In genomic region chr6:137097057-137097456, GRCh38 we compare ENCODE assay signal across 16 cellular contexts.
DNase-seq lines count a peak whose midpoint lies in the region; ATAC-seq and TF ChIP-seq lines count a peak whose summit lies in the region.
"Had no signal": no experiment of that assay in that cellular context is flagged by ENCODE, and none has a peak within 500 bp of the region (broad histone marks: within the 10 kb centered on the region; RNA-seq: fewer than 3 reads in every experiment).

No MANE protein-coding gene starts in this region.

- DNase-seq in GM10266 (ENCODE audit: extremely low spot score) (peak; percentile 14), adipocyte (ENCODE audit: low read depth) (peak; percentile 41), epidermal melanocyte (ENCODE audit: insufficient read length, low spot score) (no peak)
- DNase-seq in activated naive CD4-positive, alpha-beta T cell treated with anti-CD3 and anti-CD28 coated beads, Interleukin-2, amount 10 ng/mL, durations not matched to agents 7 days and 5 days = no peak
- DNase-seq: activated naive CD4-positive, alpha-beta T cell treated with anti-CD3 and anti-CD28 coated beads, Interleukin-2, amount 50 U/mL, for 16 hours; Calu3; caudate nucleus; naive thymus-derived CD8-positive, alpha-beta T cell; NCI-H2227 treated with DMSO at 0.1 percent for 48 hours; stimulated activated CD4-positive, alpha-beta T cell treated with anti-CD3 and anti-CD28 coated beads, Interleukin-2, amount 100 ng/mL, for 24 hours had no signal

- H3K36me3 ChIP-seq in adipocyte (ENCODE audit: control insufficient read depth, insufficient read depth, low read length, severe bottlenecking) = no peaks in the 10 kb centered on the region

- ATAC-seq in GM19395 (IDR thresholded peaks at IDR 0.05; ENCODE audit: unreplicated experiment) (peak; percentile 29), HG03039 (IDR thresholded peaks at IDR 0.05; ENCODE audit: unreplicated experiment) (peak; percentile 32), HG02885 (IDR thresholded peaks at IDR 0.05; ENCODE audit: poor library complexity, unreplicated experiment) (no peak), HG02884 (IDR thresholded peaks at IDR 0.05; ENCODE audit: unreplicated experiment) (no peak)
- ATAC-seq: naive thymus-derived CD8-positive, alpha-beta T cell; SK-N-SH treated with all-trans-retinoic acid at 6 μM for 48 hours had no signal

- H3K27me3 Mint-ChIP-seq in activated naive CD4-positive, alpha-beta T cell treated with anti-CD3 and anti-CD28 coated beads, Interleukin-2, amount 10 ng/mL, durations not matched to agents 7 days and 5 days = peaks cover 4% of the 10 kb centered on the region
- H3K27me3 Mint-ChIP-seq: type B pancreatic cell had no signal

- H3K4me3 ChIP-seq in adipocyte (ENCODE audit: low read length) = no peak overlapping the region

- CTCF ChIA-PET in activated naive CD4-positive, alpha-beta T cell treated with anti-CD3 and anti-CD28 coated beads, Interleukin-2, amount 10 ng/mL, durations not matched to agents 7 days and 5 days (lab: Charles Lee) = interaction anchor here (0.7 to 2.7 kb wide), 6 partner anchors 68 to 319 kb away, joined by 3 to 11 read pairs (median 4); no protein-coding TSS in a partner anchor

- H3K4me1 ChIP-seq in adipocyte (ENCODE audit: control insufficient read depth, insufficient read depth, low read length) = peaks cover 10% of the 10 kb centered on the region

- no peaks in the 10 kb centered on the region for H3K36me3 Mint-ChIP-seq in activated naive CD4-positive, alpha-beta T cell treated with anti-CD3 and anti-CD28 coated beads, Interleukin-2, amount 10 ng/mL, durations not matched to agents 7 days and 5 days
- H3K36me3 Mint-ChIP-seq: naive thymus-derived CD8-positive, alpha-beta T cell; type B pancreatic cell had no signal

- H3K27me3 ChIP-seq in adipocyte (replicated peaks; ENCODE audit: control insufficient read depth, insufficient read depth, low read length) = no peaks in the 10 kb centered on the region

- H3K27ac Mint-ChIP-seq in activated naive CD4-positive, alpha-beta T cell treated with anti-CD3 and anti-CD28 coated beads, Interleukin-2, amount 10 ng/mL, durations not matched to agents 7 days and 5 days = no peak overlapping the region
- H3K27ac Mint-ChIP-seq: type B pancreatic cell had no signal

- no peak for TF ChIP-seq CTCF in GM10266 (IDR thresholded peaks at IDR 0.05; ENCODE audit: control insufficient read depth, insufficient read depth, low read depth, missing control alignments)

- no peak overlapping the region for H3K9ac ChIP-seq in adipocyte (ENCODE audit: low read length)

- H3K9me3 Mint-ChIP-seq in activated naive CD4-positive, alpha-beta T cell treated with anti-CD3 and anti-CD28 coated beads, Interleukin-2, amount 10 ng/mL, durations not matched to agents 7 days and 5 days = no peaks in the 10 kb centered on the region
- H3K9me3 Mint-ChIP-seq: naive thymus-derived CD8-positive, alpha-beta T cell; type B pancreatic cell had no signal

- peaks cover 21% of the 10 kb centered on the region for H3K4me1 Mint-ChIP-seq in activated naive CD4-positive, alpha-beta T cell treated with anti-CD3 and anti-CD28 coated beads, Interleukin-2, amount 10 ng/mL, durations not matched to agents 7 days and 5 days

- no peak overlapping the region for H3K4me3 Mint-ChIP-seq in activated naive CD4-positive, alpha-beta T cell treated with anti-CD3 and anti-CD28 coated beads, Interleukin-2, amount 10 ng/mL, durations not matched to agents 7 days and 5 days
- H3K4me3 Mint-ChIP-seq: naive thymus-derived CD8-positive, alpha-beta T cell; type B pancreatic cell had no signal

- H3K9me3 ChIP-seq in adipocyte (ENCODE audit: control insufficient read depth, low read length) = no peaks in the 10 kb centered on the region

Comparison
In these comparisons a context has a peak if more than half of its experiments do, and no peak if none do; other contexts are left out.
1. DNase-seq: peak in GM10266 (single experiment) and adipocyte (single experiment); none in epidermal melanocyte (single experiment) and activated naive CD4-positive, alpha-beta T cell treated with anti-CD3 and anti-CD28 coated beads, Interleukin-2, amount 10 ng/mL, durations not matched to agents 7 days and 5 days (single experiment).
2. ATAC-seq: peak in GM19395 (single experiment) and HG03039 (single experiment); none in HG02885 (single experiment) and HG02884 (single experiment).